In the genomic region with DNA sequence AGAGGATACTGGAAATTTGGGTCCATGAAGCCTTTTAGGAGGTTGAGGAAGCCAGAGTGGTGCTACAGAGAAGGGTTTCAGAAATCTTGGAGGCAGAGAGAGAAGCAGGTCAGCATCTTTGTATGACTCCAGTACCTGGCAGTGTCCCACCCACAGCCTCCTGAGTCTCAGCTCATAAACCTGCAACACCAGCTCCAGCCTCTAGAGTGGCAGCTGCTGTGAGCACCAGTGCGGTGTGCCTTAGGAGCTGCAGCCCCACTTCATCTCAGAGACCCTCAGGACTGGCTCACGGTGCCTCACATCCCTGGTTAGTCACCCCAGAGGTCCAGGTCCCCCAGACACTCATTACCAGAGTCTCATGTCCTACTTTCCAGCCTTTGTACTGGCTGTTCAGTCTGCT, we compare ENCODE assay signal across 12 cellular contexts.
DNase-seq lines count a peak whose midpoint lies in the region; ATAC-seq and TF ChIP-seq lines count a peak whose summit lies in the region.
"Had no signal": no experiment of that assay in that cellular context is flagged by ENCODE, and none has a peak within 500 bp of the region (broad histone marks: within the 10 kb centered on the region; RNA-seq: fewer than 3 reads in every experiment).

No MANE protein-coding gene starts in this region.

- H3K9ac ChIP-seq in Karpas-422 (ENCODE audit: low read length) = no peak overlapping the region

- H3K4me1 ChIP-seq in cardiac muscle cell (ENCODE audit: low read depth) (no peaks in the 10 kb centered on the region), heart right ventricle (peaks cover 0 to 4% (median 0%) of the 10 kb centered on the region in 9 donors), Karpas-422 (ENCODE audit: low read length) (peaks cover 22% of the 10 kb centered on the region)
- H3K4me1 ChIP-seq: right lobe of liver had no signal

- no peak overlapping the region for H3K4me2 ChIP-seq in Karpas-422 (ENCODE audit: low read depth, low read length, poor library complexity, severe bottlenecking)

- no peak overlapping the region for H3K27ac ChIP-seq in cardiac muscle cell
- no peak overlapping the region for H3K27ac ChIP-seq in heart right ventricle
- no peak overlapping the region for H3K27ac ChIP-seq in Karpas-422 (ENCODE audit: low read length)
- H3K27ac ChIP-seq: right lobe of liver had no signal

- intact Hi-C loops in heart right ventricle (cut with DNase I) = loop anchor here in 1 of 10 donors (10.0 kb wide), 1 partner anchor 85 kb away; a partner anchor contains a TSS

- TF ChIP-seq CTCF in cardiac muscle cell (IDR thresholded peaks at IDR 0.05; ENCODE audit: low read depth, low read length) = peak; percentile 18
- TF ChIP-seq CTCF in heart right ventricle (IDR thresholded peaks at IDR 0.05) = no peak

- H3K27ac Mint-ChIP-seq in stimulated activated naive CD8-positive, alpha-beta T cell treated with anti-CD3 and anti-CD28 coated beads, Interleukin-15, amount 100 ng/mL, for 72 hours = no peak overlapping the region

- H2AFZ ChIP-seq in Karpas-422 (ENCODE audit: low read length) = no peak overlapping the region

- H3K79me2 ChIP-seq in Karpas-422 (ENCODE audit: low read length) = no peaks in the 10 kb centered on the region

- DNase-seq in cardiac muscle cell (ENCODE audit: low read depth in 1 of 2, low spot score in 1 of 2) (peak in 1 of 2 donors; percentile 29), heart right ventricle (no peak), Karpas-422 (peak; percentile 66), ecto neural progenitor cell (ENCODE audit: low spot score) (peak; percentile 60), NCI-H446 treated with DMSO at 0.1 percent for 48 hours (lab: John Stamatoyannopoulos, UW) (no peak)
- DNase-seq in stimulated activated naive CD8-positive, alpha-beta T cell treated with anti-CD3 and anti-CD28 coated beads, Interleukin-15, amount 100 ng/mL, for 72 hours = no peak
- DNase-seq: effector CD8-positive, alpha-beta T cell; left cardiac atrium; NCI-H1105; right lobe of liver had no signal

- H4K20me1 ChIP-seq in Karpas-422 (ENCODE audit: insufficient read depth, low read depth, low read length) = no peaks in the 10 kb centered on the region

- no peaks in the 10 kb centered on the region for H3K4me1 Mint-ChIP-seq in stimulated activated naive CD8-positive, alpha-beta T cell treated with anti-CD3 and anti-CD28 coated beads, Interleukin-15, amount 100 ng/mL, for 72 hours

- no peaks in the 10 kb centered on the region for H3K27me3 ChIP-seq in cardiac muscle cell
- no peaks in the 10 kb centered on the region for H3K27me3 ChIP-seq in heart right ventricle
- no peaks in the 10 kb centered on the region for H3K27me3 ChIP-seq in Karpas-422 (ENCODE audit: low read length)
- H3K27me3 ChIP-seq: right lobe of liver had no signal

- no peaks in the 10 kb centered on the region for H3K9me3 ChIP-seq in cardiac muscle cell (ENCODE audit: low read depth)
- H3K9me3 ChIP-seq in heart right ventricle = peaks cover 0 to 7% (median 0%) of the 10 kb centered on the region in 11 donors
- no peaks in the 10 kb centered on the region for H3K9me3 ChIP-seq in Karpas-422 (ENCODE audit: low read length)
- H3K9me3 ChIP-seq: right lobe of liver had no signal

- H3K9me2 ChIP-seq in Karpas-422 (replicated peaks; ENCODE audit: insufficient read depth, low read length) = no peaks in the 10 kb centered on the region

- no peak overlapping the region for H3K4me3 Mint-ChIP-seq in stimulated activated naive CD8-positive, alpha-beta T cell treated with anti-CD3 and anti-CD28 coated beads, Interleukin-15, amount 100 ng/mL, for 72 hours

- peaks cover 7% of the 10 kb centered on the region for H3K27me3 Mint-ChIP-seq in stimulated activated naive CD8-positive, alpha-beta T cell treated with anti-CD3 and anti-CD28 coated beads, Interleukin-15, amount 100 ng/mL, for 72 hours

- WGBS in heart right ventricle, 2 donors = 38 to 66% methylated on average over 2 of the region's 2 CpGs

- H3K4me3 ChIP-seq in cardiac muscle cell (no peak overlapping the region), heart right ventricle (no peak overlapping the region), Karpas-422 (ENCODE audit: low read length) (no peak overlapping the region)
- H3K4me3 ChIP-seq: right lobe of liver had no signal

- H3K36me3 ChIP-seq in cardiac muscle cell (no peaks in the 10 kb centered on the region), heart right ventricle (no peaks in the 10 kb centered on the region), Karpas-422 (ENCODE audit: insufficient read depth, low read length) (no peaks in the 10 kb centered on the region)
- H3K36me3 ChIP-seq: right lobe of liver had no signal

- ATAC-seq in heart right ventricle (no peak), HG02938 (IDR thresholded peaks at IDR 0.05; ENCODE audit: unreplicated experiment) (no peak), HG02970 (IDR thresholded peaks at IDR 0.05; ENCODE audit: low FRiP score, unreplicated experiment) (no peak)
- peak; percentile 56 for ATAC-seq in stimulated activated naive CD8-positive, alpha-beta T cell treated with anti-CD3 and anti-CD28 coated beads, Interleukin-15, amount 100 ng/mL, for 72 hours
- ATAC-seq: left cardiac atrium had no signal

- no peaks in the 10 kb centered on the region for H3K9me3 Mint-ChIP-seq in stimulated activated naive CD8-positive, alpha-beta T cell treated with anti-CD3 and anti-CD28 coated beads, Interleukin-15, amount 100 ng/mL, for 72 hours

Comparison
In these comparisons a context has a peak if more than half of its experiments do, and no peak if none do; other contexts are left out.
1. DNase-seq: peak in Karpas-422 (single experiment) and ecto neural progenitor cell (single experiment); none in heart right ventricle (0 of 2), stimulated activated naive CD8-positive, alpha-beta T cell treated with anti-CD3 and anti-CD28 coated beads, Interleukin-15, amount 100 ng/mL, for 72 hours (0 of 2) and NCI-H446 treated with DMSO at 0.1 percent for 48 hours (single experiment).